8 cellular contexts compared by ENCODE assay signal in genomic region chr10:102712843-102713242, GRCh38. TPM values are rescaled to one million over a fixed set of nuclear protein-coding genes. Genes with fewer than 3 reads are reported as not detected.
A peak's percentile ranks its signal among the peaks of the same experiment; 100 is the strongest.
DNase-seq lines count a peak whose midpoint lies in the region; ATAC-seq and TF ChIP-seq lines count a peak whose summit lies in the region.

No MANE protein-coding gene starts in this region.

- DNase-seq in Kasumi-1 (lab: John Stamatoyannopoulos, UW) (peak; percentile 47 to 59), chondrocyte (ENCODE audit: low spot score) (no peak)
- no peak for DNase-seq in naive thymus-derived CD8-positive, alpha-beta T cell
- DNase-seq in activated CD8-positive, alpha-beta memory T cell treated with anti-CD3 and anti-CD28 coated beads, Interleukin-2, amount 50 U/mL, for 48 hours, result no peak

- peak overlapping the region; percentile 75 to 88 (median 84) for H3K9ac ChIP-seq in BLaER1 treated with 17β-estradiol and CSF1 and Interleukin-3, amounts not matched to agents 10 nM and 100 nM

- H3K4me3 ChIP-seq in BLaER1 treated with 17β-estradiol and CSF1 and Interleukin-3, amounts not matched to agents 10 nM and 100 nM, result peak overlapping the region; percentile 77 to 97 (median 84)

- H3K4me2 ChIP-seq in BLaER1 treated with 17β-estradiol and CSF1 and Interleukin-3, amounts not matched to agents 10 nM and 100 nM, result peak overlapping the region; percentile 76 to 97 (median 87)

- H3K27ac ChIP-seq in BLaER1 treated with 17β-estradiol and CSF1 and Interleukin-3, amounts not matched to agents 10 nM and 100 nM, result peak overlapping the region; percentile 39 to 90 (median 74); a peak in 19 of 22 replicates

- H3K27me3 Mint-ChIP-seq in chondrocyte (ENCODE audit: low read depth), result no peaks in the 10 kb centered on the region
- no peaks in the 10 kb centered on the region for H3K27me3 Mint-ChIP-seq in naive thymus-derived CD8-positive, alpha-beta T cell

- H3K9me3 Mint-ChIP-seq in chondrocyte (ENCODE audit: low read depth), result no peaks in the 10 kb centered on the region
- H3K9me3 Mint-ChIP-seq in naive thymus-derived CD8-positive, alpha-beta T cell, result no peaks in the 10 kb centered on the region

- no peak for ATAC-seq in naive thymus-derived CD8-positive, alpha-beta T cell
- ATAC-seq in GM18502 (IDR thresholded peaks at IDR 0.05; ENCODE audit: poor library complexity, unreplicated experiment) (no peak), GM18505 (IDR thresholded peaks at IDR 0.05; ENCODE audit: unreplicated experiment) (no peak), GM18498 (IDR thresholded peaks at IDR 0.05; ENCODE audit: unreplicated experiment) (no peak)

- TF ChIP-seq POLR2A in GM18505 (IDR thresholded peaks at IDR 0.05; ENCODE audit: borderline replicate concordance, extremely low read depth, insufficient read depth, insufficient read length), result no peak

- POLR2A ChIA-PET in naive thymus-derived CD8-positive, alpha-beta T cell (lab: Charles Lee), result interaction anchor here (0.8 to 4.5 kb wide), 8 partner anchors 31 to 210 kb away, joined by 3 to 89 read pairs (median 24); partner anchors contain the start of genes ACTR1A, TRIM8 and WBP1L

- peaks cover 50 to 63% (median 59%) of the 10 kb centered on the region in 10 experiments for H3K4me1 ChIP-seq in BLaER1 treated with 17β-estradiol and CSF1 and Interleukin-3, amounts not matched to agents 10 nM and 100 nM

- TF ChIP-seq CTCF in chondrocyte (IDR thresholded peaks at IDR 0.05), result no peak

- H3K36me3 Mint-ChIP-seq in chondrocyte (ENCODE audit: low read depth), result no peaks in the 10 kb centered on the region
- H3K36me3 Mint-ChIP-seq in naive thymus-derived CD8-positive, alpha-beta T cell, result peaks cover 0 to 13% (median 0%) of the 10 kb centered on the region in 3 donors

- H3K4me3 Mint-ChIP-seq in chondrocyte (ENCODE audit: unreplicated experiment), result peak overlapping the region; percentile 91
- peak overlapping the region; percentile 88 to 97 (median 92) for H3K4me3 Mint-ChIP-seq in naive thymus-derived CD8-positive, alpha-beta T cell

- H3K27me3 ChIP-seq in BLaER1 treated with 17β-estradiol and CSF1 and Interleukin-3, amounts not matched to agents 10 nM and 100 nM, result no peaks in the 10 kb centered on the region

- H3K27ac Mint-ChIP-seq in chondrocyte (ENCODE audit: unreplicated experiment), result peak overlapping the region; percentile 98
- peak overlapping the region in 9 of 10 donors; percentile 44 to 94 (median 91) for H3K27ac Mint-ChIP-seq in naive thymus-derived CD8-positive, alpha-beta T cell

- no peaks in the 10 kb centered on the region for H3K9me3 ChIP-seq in BLaER1 treated with 17β-estradiol and CSF1 and Interleukin-3, amounts not matched to agents 10 nM and 100 nM (replicated peaks in 1 of 11)

- no peaks in the 10 kb centered on the region; a peak in 4 of 22 replicates for H3K36me3 ChIP-seq in BLaER1 treated with 17β-estradiol and CSF1 and Interleukin-3, amounts not matched to agents 10 nM and 100 nM

- H3K4me1 Mint-ChIP-seq in chondrocyte (ENCODE audit: low read depth), result peaks cover 50% of the 10 kb centered on the region
- peaks cover 22 to 48% (median 40%) of the 10 kb centered on the region in 4 donors for H3K4me1 Mint-ChIP-seq in naive thymus-derived CD8-positive, alpha-beta T cell

- H4K20me1 ChIP-seq in BLaER1 treated with 17β-estradiol and CSF1 and Interleukin-3, amounts not matched to agents 10 nM and 100 nM, result peaks cover 0 to 3% (median 0%) of the 10 kb centered on the region in 11 experiments; a peak in 3 of 22 replicates

RNA-seq across cellular contexts. Expression of gene ARL3, which starts 1.4 kb away (rescaled TPM):
- total RNA-seq in chondrocyte, result 12.1 to 16.5 TPM (median 13.6 TPM) in 3 replicates
- total RNA-seq in naive thymus-derived CD8-positive, alpha-beta T cell, result 1 to 10 TPM; 3.6 to 3.8 TPM
- polyA plus RNA-seq in naive thymus-derived CD8-positive, alpha-beta T cell, result 1 to 10 TPM; 3.7 to 4.4 (median 3.9) TPM

RNA-seq across cellular contexts. Expression of gene SFXN2, which starts 1.6 kb away (rescaled TPM):
- total RNA-seq in chondrocyte, result 4.0 to 11.1 TPM (median 4.7 TPM) in 3 replicates
- total RNA-seq in naive thymus-derived CD8-positive, alpha-beta T cell, result 10 to 100 TPM; 30.0 to 32.6 TPM
- 10 to 100 TPM in 1 of 3 donors, 1 to 10 TPM in 2; 6.6 to 16.5 (median 9.0) TPM for polyA plus RNA-seq in naive thymus-derived CD8-positive, alpha-beta T cell

RNA-seq across cellular contexts. Expression of gene WBP1L, which starts 30.9 kb away (rescaled TPM):
- 95.3 to 97.1 TPM (median 95.8 TPM) in 3 replicates for total RNA-seq in chondrocyte
- 10 to 100 TPM; 32.6 to 35.6 TPM for total RNA-seq in naive thymus-derived CD8-positive, alpha-beta T cell
- polyA plus RNA-seq in naive thymus-derived CD8-positive, alpha-beta T cell, result 10 to 100 TPM; 22.6 to 28.2 (median 24.1) TPM

Comparison
In these comparisons a context has a peak if more than half of its experiments do, and no peak if none do; other contexts are left out.
1. DNase-seq: peak in Kasumi-1 (2 of 2); none in chondrocyte (single experiment), naive thymus-derived CD8-positive, alpha-beta T cell (0 of 10) and activated CD8-positive, alpha-beta memory T cell treated with anti-CD3 and anti-CD28 coated beads, Interleukin-2, amount 50 U/mL, for 48 hours (single experiment).